ENCODE assay signal across 8 cellular contexts in the genomic region with DNA sequence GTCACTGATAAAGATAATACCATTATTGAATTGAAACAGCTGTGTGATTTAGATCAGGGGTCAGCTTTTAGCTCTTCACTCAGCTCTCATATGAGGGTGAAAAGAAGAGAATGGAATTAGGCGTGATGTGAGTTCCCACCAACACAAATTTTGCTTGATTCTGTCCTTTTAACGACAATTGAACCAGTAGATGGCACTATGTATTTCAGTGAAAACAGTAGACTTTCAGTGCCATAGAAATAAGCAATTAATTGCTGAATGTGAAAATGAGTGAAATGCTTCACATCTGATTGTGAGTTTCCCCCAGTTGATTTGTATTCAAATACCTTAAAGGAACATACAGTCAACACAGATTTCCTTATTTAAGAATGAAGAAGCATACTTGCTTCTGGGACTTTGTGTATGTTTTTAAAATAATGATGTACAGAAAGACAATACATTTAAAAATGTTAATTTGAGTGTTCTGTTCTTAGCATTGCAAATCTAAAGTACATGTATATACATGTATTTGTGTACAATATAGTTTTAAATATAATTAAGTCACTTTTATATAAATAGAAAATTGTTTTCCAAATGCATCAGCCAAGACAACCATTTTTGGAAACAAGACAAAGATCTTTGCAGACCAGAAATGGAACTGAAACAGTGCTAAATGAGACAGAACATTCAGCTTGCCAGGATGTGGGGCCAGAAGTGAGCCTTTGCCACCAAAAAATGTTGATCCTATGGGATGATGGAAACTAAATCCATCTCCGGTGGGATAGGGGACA.
DNase-seq lines count a peak whose midpoint lies in the region; ATAC-seq and TF ChIP-seq lines count a peak whose summit lies in the region.

No MANE protein-coding gene starts in this region.

- no peak overlapping the region for H2AK9ac ChIP-seq in IMR-90 (replicated peaks; ENCODE audit: low read depth, low read length, poor library complexity)

- in situ Hi-C loops in IMR-90 (cut with MboI; ENCODE audit: low sequenced_read_pairs) = loop anchor here (10.0 kb wide), 1 partner anchor 237 kb away; a partner anchor contains a TSS
- in situ Hi-C loops in mammary epithelial cell (cut with MboI; ENCODE audit: low sequenced_read_pairs in 2 of 2) = loop anchor here in 1 of 2 donors (25.0 kb wide), 1 partner anchor 179 kb away; a partner anchor contains a TSS

- H3K79me2 ChIP-seq in mammary epithelial cell (ENCODE audit: insufficient read depth, low read length) = no peaks in the 10 kb centered on the region

- no peak for TF ChIP-seq POLR2A in IMR-90 (IDR thresholded peaks at IDR 0.05; ENCODE audit: low read depth, low read length)

- no peak overlapping the region for H3K18ac ChIP-seq in IMR-90 (ENCODE audit: low read depth, low read length)

- no peak overlapping the region for H4K8ac ChIP-seq in IMR-90 (ENCODE audit: low read depth in 2 of 2, low read length in 2 of 2)

- H3K9ac ChIP-seq in IMR-90 (ENCODE audit: low read depth, low read length) = no peak overlapping the region
- H3K9ac ChIP-seq in mammary epithelial cell (ENCODE audit: insufficient read depth, low read length) = no peak overlapping the region

- intact Hi-C loops in IMR-90 (cut with micrococcal nuclease) = loop anchor here (1.0 kb wide), 3 partner anchors 172 to 243 kb away; no protein-coding TSS in a partner anchor
- intact Hi-C loops in mammary epithelial cell (cut with micrococcal nuclease) = loop anchor here (1.0 to 10.0 kb wide), 4 partner anchors 179 to 637 kb away; a partner anchor contains a TSS
- intact Hi-C loops in left lung (cut with DNase I) = no loop called here

- H3K27me3 ChIP-seq in IMR-90 (ENCODE audit: control insufficient read depth, insufficient read depth, low read length) (no peaks in the 10 kb centered on the region; the same call in 1 of the 2 replicates), mammary epithelial cell (ENCODE audit: insufficient read depth, low read length) (no peaks in the 10 kb centered on the region), left lung (no peaks in the 10 kb centered on the region)

- peak; percentile 46 for DNase-seq in IMR-90
- DNase-seq in mammary epithelial cell = no peak
- peak; percentile 14 for DNase-seq in non-pigmented ciliary epithelial cell (ENCODE audit: low read depth)
- no peak for DNase-seq in left lung
- no peak for DNase-seq in NCI-H1436 treated with DMSO at 0.1 percent for 48 hours (lab: John Stamatoyannopoulos, UW)
- DNase-seq in SHP77 (lab: John Stamatoyannopoulos, UW) = no peak

- no peak overlapping the region for H4K5ac ChIP-seq in IMR-90 (ENCODE audit: low read depth, low read length)

- H3K27ac ChIP-seq in IMR-90 (ENCODE audit: insufficient read depth, low read length) (no peak overlapping the region), mammary epithelial cell (ENCODE audit: insufficient read depth, low read depth, low read length) (no peak overlapping the region), left lung (no peak overlapping the region)

- H2BK5ac ChIP-seq in IMR-90 (ENCODE audit: low read depth, low read length, poor library complexity, severe bottlenecking) = no peak overlapping the region

- H2AFZ ChIP-seq in IMR-90 (replicated peaks; ENCODE audit: low read length, poor library complexity) (no peak overlapping the region), mammary epithelial cell (ENCODE audit: low read depth, low read length) (peak overlapping the region; percentile 69)

- ATAC-seq in GM21526 (IDR thresholded peaks at IDR 0.05; ENCODE audit: low FRiP score, unreplicated experiment) (peak; percentile 87), IMR-90 (ENCODE audit: low read depth) (no peak), left lung (no peak)

- H3K9me1 ChIP-seq in IMR-90 (ENCODE audit: insufficient read depth, low read length) = no peaks in the 10 kb centered on the region

- H3K4me1 ChIP-seq in IMR-90 (ENCODE audit: control insufficient read depth, insufficient read depth, low read length) (no peaks in the 10 kb centered on the region; the same call in 1 of the 2 replicates), mammary epithelial cell (ENCODE audit: insufficient read depth, low read length) (peaks cover 29% of the 10 kb centered on the region), left lung (no peaks in the 10 kb centered on the region)

- dilution Hi-C loops in IMR-90 (cut with HindIII; ENCODE audit: low sequenced_read_pairs, unreplicated experiment) (no loop called here), mammary epithelial cell (cut with HindIII; ENCODE audit: low sequenced_read_pairs) (no loop called here)

- H4K91ac ChIP-seq in IMR-90 (ENCODE audit: insufficient read depth, low read depth, low read length) = no peak overlapping the region

- H4K20me1 ChIP-seq in IMR-90 (ENCODE audit: insufficient read depth, low read length) = no peaks in the 10 kb centered on the region
- no peaks in the 10 kb centered on the region for H4K20me1 ChIP-seq in mammary epithelial cell (ENCODE audit: insufficient read depth, low read length)

- H3K14ac ChIP-seq in IMR-90 (replicated peaks; ENCODE audit: low read depth, low read length) = no peak overlapping the region

- H3K4me3 ChIP-seq in GM08714 (ENCODE audit: low read length) = peak overlapping the region; percentile 48; the same call in 1 of the 2 replicates
- no peak overlapping the region for H3K4me3 ChIP-seq in IMR-90 (ENCODE audit: insufficient read depth, low read depth, low read length)
- H3K4me3 ChIP-seq in mammary epithelial cell (replicated peaks in 1 of 3; ENCODE audit: insufficient read depth in 1 of 3, low read depth in 2 of 3, low read length in 3 of 3) = no peak overlapping the region
- no peak overlapping the region for H3K4me3 ChIP-seq in left lung

- H3K4me2 ChIP-seq in IMR-90 (ENCODE audit: low read depth, low read length) (no peak overlapping the region), mammary epithelial cell (ENCODE audit: insufficient read depth, low read depth, low read length) (peak overlapping the region; percentile 13)

- CTCF ChIA-PET in IMR-90 (lab: Yijun Ruan, JAX) (interaction anchor here (0.6 to 2.7 kb wide), 11 partner anchors 8 to 245 kb away, joined by 3 to 13 read pairs (median 3); no protein-coding TSS in a partner anchor), mammary epithelial cell (lab: Charles Lee; ENCODE audit: low non-redundant PET) (no interaction called here)

- H2BK120ac ChIP-seq in IMR-90 (ENCODE audit: low read depth, low read length) = no peak overlapping the region

- POLR2A ChIA-PET in IMR-90 (lab: Charles Lee; ENCODE audit: unreplicated experiment) = no interaction called here

- H2BK15ac ChIP-seq in IMR-90 (ENCODE audit: low read depth, low read length) = no peak overlapping the region

- no peaks in the 10 kb centered on the region for H3K79me1 ChIP-seq in IMR-90 (ENCODE audit: low read depth in 1 of 2, low read length in 2 of 2)

- peak; percentile 52 for TF ChIP-seq CTCF in IMR-90 (conservative IDR thresholded peaks at IDR 0.05; ENCODE audit: low read depth, low read length)
- TF ChIP-seq CTCF in mammary epithelial cell (conservative IDR thresholded peaks at IDR 0.05 in 1 of 2, IDR thresholded peaks at IDR 0.05 in 1 of 2; ENCODE audit: extremely low read depth in 1 of 2, insufficient read depth in 1 of 2, low read depth in 1 of 2, low read length in 2 of 2) = peak; percentile 32 to 56
- TF ChIP-seq CTCF in left lung (IDR thresholded peaks at IDR 0.05) = no peak

- no peaks in the 10 kb centered on the region for H3K9me3 ChIP-seq in IMR-90 (ENCODE audit: control insufficient read depth, insufficient read depth, low read length)
- H3K9me3 ChIP-seq in mammary epithelial cell (replicated peaks; ENCODE audit: insufficient read depth, low read length) = no peaks in the 10 kb centered on the region
- no peaks in the 10 kb centered on the region for H3K9me3 ChIP-seq in left lung

- no CpG with 5 or more reads among the region's 3 CpGs for WGBS in IMR-90 (ENCODE audit: extremely low coverage in 2 of 2, insufficient read length in 1 of 2), 2 experiments
- 33% methylated on average over 3 of the region's 3 CpGs for WGBS in mammary epithelial cell (ENCODE audit: low coverage, missing lambda C conversion rate)

- no peak overlapping the region for H3K56ac ChIP-seq in IMR-90 (ENCODE audit: extremely low read depth, insufficient read depth, low read length)

- BruUV-seq in IMR-90 (replicated peaks; lab: Mats Ljungman, UMichigan) (no TSS peak), mammary epithelial cell (replicated peaks; lab: Mats Ljungman, UMichigan) (no TSS peak)

- H3K4ac ChIP-seq in IMR-90 (ENCODE audit: low read depth, low read length) = no peak overlapping the region

- no peak overlapping the region for H3K23ac ChIP-seq in IMR-90 (ENCODE audit: low read depth, low read length)

- H2BK20ac ChIP-seq in IMR-90 (ENCODE audit: low read depth, low read length) = no peak overlapping the region

- peak; percentile 57 for TF ChIP-seq RAD21 in IMR-90 (IDR thresholded peaks at IDR 0.05; ENCODE audit: low read length)

- H2AK5ac ChIP-seq in IMR-90 (ENCODE audit: low read depth, low read length) = no peak overlapping the region

- no peaks in the 10 kb centered on the region for H3K36me3 ChIP-seq in IMR-90 (ENCODE audit: control insufficient read depth, insufficient read depth, low read length)
- no peaks in the 10 kb centered on the region for H3K36me3 ChIP-seq in mammary epithelial cell (ENCODE audit: insufficient read depth, low read length)
- no peaks in the 10 kb centered on the region for H3K36me3 ChIP-seq in left lung

TF ChIP-seq in IMR-90, 13 proteins besides CTCF, POLR2A, EP300 and RAD21:
- peak; percentile 55 for TF ChIP-seq SMC3 (IDR thresholded peaks at IDR 0.05; ENCODE audit: low read depth, low read length)
- no peak for TF ChIP-seq RFX5 (IDR thresholded peaks at IDR 0.05; ENCODE audit: low read depth, low read length)
- no peak for TF ChIP-seq MAZ (IDR thresholded peaks at IDR 0.05; ENCODE audit: borderline replicate concordance, low read depth, low read length)
TF ChIP-seq in IMR-90: peak in this region for 1.

Comparison
In these comparisons a context has a peak if more than half of its experiments do, and no peak if none do; other contexts are left out.
1. DNase-seq: peak in IMR-90 (single experiment) and non-pigmented ciliary epithelial cell (single experiment); none in mammary epithelial cell (single experiment), left lung (0 of 2), NCI-H1436 treated with DMSO at 0.1 percent for 48 hours (single experiment) and SHP77 (0 of 2).
2. CTCF ChIP-seq: peak in IMR-90 (single experiment) and mammary epithelial cell (2 of 2); none in left lung (0 of 2).
3. intact Hi-C loops: an anchor here in IMR-90 (1.0 kb wide) and mammary epithelial cell (1.0 to 10.0 kb wide); none called in left lung.